8 cellular contexts compared by ENCODE assay signal in genomic region chr5:180208435-180209081, GRCh38. TPM values are rescaled to one million over a fixed set of nuclear protein-coding genes. Genes with fewer than 3 reads are reported as not detected.
DNase-seq lines count a peak whose midpoint lies in the region; ATAC-seq, FAIRE-seq and TF ChIP-seq lines count a peak whose summit lies in the region.

No MANE protein-coding gene starts in this region.

- no peaks in the 10 kb centered on the region; the same call in 2 of the 3 replicates for H3K9me3 ChIP-seq in GM12878 (replicated peaks; ENCODE audit: control insufficient read depth, insufficient read depth, low read length)
- no peaks in the 10 kb centered on the region for H3K9me3 ChIP-seq in transverse colon

- H3K79me2 ChIP-seq in GM12878 (ENCODE audit: control insufficient read depth, insufficient read depth, low read length): no peaks in the 10 kb centered on the region

- intact Hi-C loops in GM12878 (cut with micrococcal nuclease; ENCODE audit: unreplicated experiment): no loop called here
- intact Hi-C loops in transverse colon (cut with DNase I; ENCODE audit: low total_unique reads): no loop called here

- H3K27ac ChIP-seq in GM12878 (ENCODE audit: control insufficient read depth, insufficient read depth): no peak overlapping the region
- no peak overlapping the region for H3K27ac ChIP-seq in transverse colon

- no peak for TF ChIP-seq POLR2A in GM12878 (IDR thresholded peaks at IDR 0.05; ENCODE audit: low read depth, low read length)
- TF ChIP-seq POLR2A in transverse colon (IDR thresholded peaks at IDR 0.05): no peak

- SMC1A ChIA-PET in GM12878 (lab: Charles Lee; ENCODE audit: uncharacterized antibody, unreplicated experiment): no interaction called here

- POLR2A ChIA-PET in AG04449 (lab: Yijun Ruan, JAX) (no interaction called here), GM12878 (lab: Charles Lee) (no interaction called here)

- no peaks in the 10 kb centered on the region for H4K20me1 ChIP-seq in GM12878 (ENCODE audit: control insufficient read depth, insufficient read depth)

- RAD21 ChIA-PET in GM12878 (lab: Charles Lee; ENCODE audit: unreplicated experiment): no interaction called here

- ATAC-seq in GM18502 (IDR thresholded peaks at IDR 0.05; ENCODE audit: poor library complexity, unreplicated experiment) (peak; percentile 14), GM12878 (peak; percentile 28; the same call in 2 of the 3 replicates), left lobe of liver (peak; percentile 43)

- peak; percentile 13 for TF ChIP-seq CTCF in AG04449 (IDR thresholded peaks at IDR 0.05; ENCODE audit: insufficient read depth, low read length, missing control alignments)
- no peak for TF ChIP-seq CTCF in GM12878 (IDR thresholded peaks at IDR 0.05 in 2 of 3, conservative IDR thresholded peaks at IDR 0.05 in 1 of 3; ENCODE audit: control insufficient read depth in 2 of 3, extremely low read depth in 1 of 3, insufficient read depth in 1 of 3, low read depth in 3 of 3, low read length in 3 of 3)
- no peak for TF ChIP-seq CTCF in transverse colon (IDR thresholded peaks at IDR 0.05)

- in situ Hi-C loops in GM12878 (cut with MboI) (no loop called here), transverse colon (cut with MboI; ENCODE audit: low pct_ligation_motif_present in 1 of 4, low pct_unique_long_range_greater_than_20kb in 1 of 4, low sequenced_read_pairs in 3 of 4) (no loop called here)

- DNase-seq in AG04449 (ENCODE audit: low read depth, low spot score) (no peak), GM12878 (ENCODE audit: low read depth, low spot score) (no peak), left lobe of liver (ENCODE audit: low spot score) (no peak), transverse colon (no peak), GM19240 (ENCODE audit: insufficient read length, low spot score) (no peak), NCI-H2081 treated with DMSO at 0.1 percent for 48 hours (lab: John Stamatoyannopoulos, UW) (no peak)

- H3K4me2 ChIP-seq in GM12878 (ENCODE audit: control insufficient read depth, insufficient read depth): no peak overlapping the region; the same call in 1 of the 2 replicates

- no TSS peak for BruUV-seq in GM12878 (replicated peaks; lab: Mats Ljungman, UMichigan)

- FAIRE-seq in GM12878 (lab: Jason Lieb, UNC): no peak

- H3K4me3 ChIP-seq in AG04449 (ENCODE audit: low read depth, low read length): peak overlapping the region; percentile 40
- no peak overlapping the region for H3K4me3 ChIP-seq in GM12878
- peak overlapping the region in 3 of 4 donors; percentile 29 to 57 (median 37) for H3K4me3 ChIP-seq in transverse colon

- 9% methylated on average over 29 of the region's 65 CpGs for WGBS in GM12878 (ENCODE audit: insufficient coverage, insufficient replicate concordance, low lambda C conversion rate, missing lambda C conversion rate)
- 8% methylated on average over 11 of the region's 65 CpGs; no CpG with 5 or more reads in 1 of the 2 donors for WGBS in transverse colon (ENCODE audit: low coverage in 1 of 2), 2 donors

- H3K4me1 ChIP-seq in GM12878 (ENCODE audit: control insufficient read depth, insufficient read depth, low read length) (no peaks in the 10 kb centered on the region), transverse colon (peaks cover 0 to 13% (median 7%) of the 10 kb centered on the region in 4 donors)

- H3K36me3 ChIP-seq in GM12878 (ENCODE audit: control insufficient read depth in 2 of 2, insufficient read depth in 2 of 2, low read length in 1 of 2) (no peaks in the 10 kb centered on the region), transverse colon (no peaks in the 10 kb centered on the region)

- H3K27me3 ChIP-seq in GM12878 (replicated peaks in 1 of 2; ENCODE audit: control insufficient read depth in 2 of 2, insufficient read depth in 2 of 2, low read length in 1 of 2) (peaks cover 0 to 5% of the 10 kb centered on the region in 2 experiments; a peak in 2 of 4 replicates), transverse colon (peaks cover 30% of the 10 kb centered on the region)

- no peak overlapping the region for H3K9ac ChIP-seq in GM12878 (ENCODE audit: control insufficient read depth, insufficient read depth, low read length)

- TF ChIP-seq RAD21 in Ishikawa (IDR thresholded peaks at IDR 0.05; ENCODE audit: low read depth): no peak
- no peak for TF ChIP-seq RAD21 in GM12878 (IDR thresholded peaks at IDR 0.05; ENCODE audit: insufficient read depth, low read depth, low read length)

- CTCF ChIA-PET in AG04449 (lab: Yijun Ruan, JAX): interaction anchor here (1.0 to 2.5 kb wide), 6 partner anchors 8 to 266 kb away, joined by 3 to 6 read pairs (median 4); no protein-coding TSS in a partner anchor
- CTCF ChIA-PET in GM12878 (lab: Yijun Ruan, JAX): no interaction called here

- H2AFZ ChIP-seq in GM12878 (ENCODE audit: control insufficient read depth, low read depth, low read length): no peak overlapping the region

- TF ChIP-seq EP300 in Ishikawa (IDR thresholded peaks at IDR 0.05; ENCODE audit: borderline replicate concordance) (no peak), GM12878 (IDR thresholded peaks at IDR 0.05; ENCODE audit: borderline replicate concordance in 1 of 2, control insufficient read depth in 1 of 2, low read depth in 2 of 2, low read length in 2 of 2) (no peak), transverse colon (IDR thresholded peaks at IDR 0.05; ENCODE audit: low read depth) (no peak)

TF ChIP-seq in Ishikawa, 13 proteins besides CTCF, POLR2A, EP300 and RAD21:
- TF ChIP-seq TAF1 (IDR thresholded peaks at IDR 0.05; ENCODE audit: low read depth): no peak
- TF ChIP-seq ZBTB7A (IDR thresholded peaks at IDR 0.05; ENCODE audit: low read depth): 0 out of 2 replicates have a peak, but pooled peaks have one; percentile 62

TF ChIP-seq in GM12878, 131 proteins besides CTCF, POLR2A, EP300 and RAD21:
- TF ChIP-seq ATF7 (IDR thresholded peaks at IDR 0.05; ENCODE audit: low read depth) (no peak), ZNF622 (IDR thresholded peaks at IDR 0.05) (no peak), KDM1A (IDR thresholded peaks at IDR 0.05; ENCODE audit: borderline replicate concordance) (no peak), POLR2AphosphoS2 (IDR thresholded peaks at IDR 0.05; ENCODE audit: low read depth, low read length) (no peak)
TF ChIP-seq in GM12878: peak in this region for 0.

RNA-seq across cellular contexts. Expression of gene RASGEF1C, which starts 0.5 kb away (rescaled TPM):
- not detected in 2 replicates for total RNA-seq in GM12878 (2013; cell fraction: nucleolus; rRNA removed)
- not detected in 2 replicates for total RNA-seq in GM12878 (2014; rRNA removed)
- not detected in 2 replicates for total RNA-seq in GM12878 (2014; rRNA removed; fragmentation: Illumina TruSeq; extraction: Trizol)
- not detected in 2 replicates for total RNA-seq in GM12878 (2021)
- polyA plus RNA-seq in GM12878 (2011; ENCODE audit: low read depth): not detected
- polyA plus RNA-seq in GM12878 (2011; rRNA removed): not detected in 2 replicates
- not detected in 2 replicates for polyA plus RNA-seq in GM12878 (2011; cell fraction: cytosol; rRNA removed)
- not detected in 2 replicates for polyA plus RNA-seq in GM12878 (2011; cell fraction: nucleus; rRNA removed)
- polyA plus RNA-seq in GM12878 (2012): not detected in 2 replicates
- not detected in 2 replicates for polyA plus RNA-seq in GM12878 (2014; fragmentation: Illumina TruSeq; extraction: Trizol)
- polyA plus RNA-seq in GM12878 (2014; fragmentation: Nextera tagmentation; extraction: Ambion mirVana): not detected
- polyA plus RNA-seq in GM12878 (2014; rRNA removed): not detected in 2 replicates
- not detected for polyA plus RNA-seq in GM12878 (2016; fragmentation: Nextera tagmentation; extraction: Ambion mirVana)
- not detected in 2 replicates for polyA minus RNA-seq in GM12878 (2011; rRNA and poly(A)+ RNA removed)
- not detected in 2 replicates for polyA minus RNA-seq in GM12878 (2011; cell fraction: cytosol; rRNA and poly(A)+ RNA removed)
- polyA minus RNA-seq in GM12878 (2011; cell fraction: nucleus; rRNA and poly(A)+ RNA removed): not detected in 2 replicates
- total RNA-seq in left lobe of liver: 0.30 TPM
- total RNA-seq in transverse colon: 1 to 10 TPM in 1 of 4 donors, under 1 TPM in 1, not detected in 2; 0.14 to 3.0 TPM
